In genomic region chr6:145214570-145214969, GRCh38 we compare ENCODE assay signal across 8 cellular contexts.
DNase-seq lines count a peak whose midpoint lies in the region; TF ChIP-seq lines count a peak whose summit lies in the region.

No MANE protein-coding gene starts in this region.

- TF ChIP-seq CTCF in C4-2B (conservative IDR thresholded peaks at IDR 0.05) (peak; percentile 76), uterus (IDR thresholded peaks at IDR 0.05) (peak; percentile 23 to 48 (median 44))

- no peak for TF ChIP-seq POLR2A in uterus (IDR thresholded peaks at IDR 0.05)

- in situ Hi-C loops in HAP-1 (cut with MboI; ENCODE audit: low sequenced_read_pairs) (loop anchor here (25.0 kb wide), 1 partner anchor 627 kb away; no protein-coding TSS in a partner anchor), SK-MEL-5 (cut with HindIII; ENCODE audit: low pct_unique_long_range_greater_than_20kb, low sequenced_read_pairs) (no loop called here)

- H3K36me3 ChIP-seq in HAP-1 (replicated peaks) = no peaks in the 10 kb centered on the region
- no peaks in the 10 kb centered on the region for H3K36me3 ChIP-seq in uterus

- H3K9me3 ChIP-seq in HAP-1 = no peaks in the 10 kb centered on the region
- H3K9me3 ChIP-seq in uterus = no peaks in the 10 kb centered on the region

- H3K4me1 ChIP-seq in HAP-1 (no peaks in the 10 kb centered on the region), uterus (no peaks in the 10 kb centered on the region)

- no peaks in the 10 kb centered on the region for H3K27me3 ChIP-seq in HAP-1 (ENCODE audit: low read depth)
- no peaks in the 10 kb centered on the region for H3K27me3 ChIP-seq in uterus

- intact Hi-C loops in uterus (cut with DNase I; ENCODE audit: low total_unique reads) = no loop called here

- peak; percentile 22 to 45 for DNase-seq in HAP-1 (ENCODE audit: low spot score in 2 of 2)
- peak; percentile 63 for DNase-seq in SK-MEL-5 (ENCODE audit: low read depth, low spot score)
- DNase-seq in glomerular endothelial cell (ENCODE audit: extremely low read depth, low read depth, low spot score) = peak; percentile 7
- DNase-seq in uterus = no peak
- DNase-seq in HPDE6-E6E7 (ENCODE audit: extremely low spot score) = no peak
- DNase-seq in HuH-7.5 (ENCODE audit: low spot score) = no peak
- no peak for DNase-seq in anterior cingulate cortex (lab: John Stamatoyannopoulos, UW)

- H3K27ac ChIP-seq in C4-2B = no peak overlapping the region
- H3K27ac ChIP-seq in uterus = no peak overlapping the region

- H3K4me3 ChIP-seq in HAP-1 = no peak overlapping the region
- H3K4me3 ChIP-seq in uterus = no peak overlapping the region

Comparison
In these comparisons a context has a peak if more than half of its experiments do, and no peak if none do; other contexts are left out.
1. DNase-seq: peak in HAP-1 (2 of 2), SK-MEL-5 (single experiment) and glomerular endothelial cell (single experiment); none in uterus (0 of 2), HPDE6-E6E7 (single experiment), HuH-7.5 (single experiment) and anterior cingulate cortex (0 of 58).